Comparison of ENCODE assay signal across 8 cellular contexts in genomic region chr1:31931241-31932225, GRCh38. TPM values are rescaled to one million over a fixed set of nuclear protein-coding genes. Genes with fewer than 3 reads are reported as not detected.
DNase-seq lines count a peak whose midpoint lies in the region; ATAC-seq and TF ChIP-seq lines count a peak whose summit lies in the region.

No MANE protein-coding gene starts in this region.

- no peaks in the 10 kb centered on the region for H3K9me3 ChIP-seq in T-helper 17 cell (ENCODE audit: control insufficient read depth, low read length, poor library complexity, severe bottlenecking)

- peaks cover 9 to 19% of the 10 kb centered on the region in 2 donors for H3K36me3 Mint-ChIP-seq in activated T-cell treated with anti-CD3 and anti-CD28 coated beads, Interleukin-2, amount 50 U/mL, for 72 hours (ENCODE audit: insufficient read depth in 2 of 2)
- H3K36me3 Mint-ChIP-seq in T-helper 17 cell (ENCODE audit: low read depth): peaks cover 4% of the 10 kb centered on the region
- H3K36me3 Mint-ChIP-seq in stimulated activated memory B cell treated with anti-CD40 and anti-IgM and Interleukin-4, amounts not matched to agents 10 μg/mL and 1 μg/mL and 100 μg/mL, for 72 hours: peaks cover 9% of the 10 kb centered on the region

- H3K4me1 Mint-ChIP-seq in activated T-cell treated with anti-CD3 and anti-CD28 coated beads, Interleukin-2, amount 50 U/mL, for 72 hours (ENCODE audit: low read depth): peaks cover 99% of the 10 kb centered on the region
- peaks cover 74% of the 10 kb centered on the region for H3K4me1 Mint-ChIP-seq in T-helper 17 cell
- peaks cover 88% of the 10 kb centered on the region for H3K4me1 Mint-ChIP-seq in stimulated activated memory B cell treated with anti-CD40 and anti-IgM and Interleukin-4, amounts not matched to agents 10 μg/mL and 1 μg/mL and 100 μg/mL, for 72 hours

- peak overlapping the region; percentile 92 for H3K27ac Mint-ChIP-seq in activated T-cell treated with anti-CD3 and anti-CD28 coated beads, Interleukin-2, amount 50 U/mL, for 72 hours
- H3K27ac Mint-ChIP-seq in T-helper 17 cell: peak overlapping the region; percentile 99
- H3K27ac Mint-ChIP-seq in stimulated activated memory B cell treated with anti-CD40 and anti-IgM and Interleukin-4, amounts not matched to agents 10 μg/mL and 1 μg/mL and 100 μg/mL, for 72 hours: peak overlapping the region; percentile 92

- TF ChIP-seq CTCF in fibroblast of pulmonary artery (IDR thresholded peaks at IDR 0.05; ENCODE audit: low read length, missing control alignments): no peak

- no peaks in the 10 kb centered on the region for H3K9me3 Mint-ChIP-seq in activated T-cell treated with anti-CD3 and anti-CD28 coated beads, Interleukin-2, amount 50 U/mL, for 72 hours
- H3K9me3 Mint-ChIP-seq in stimulated activated memory B cell treated with anti-CD40 and anti-IgM and Interleukin-4, amounts not matched to agents 10 μg/mL and 1 μg/mL and 100 μg/mL, for 72 hours: no peaks in the 10 kb centered on the region

- ATAC-seq in activated T-cell treated with anti-CD3 and anti-CD28 coated beads, Interleukin-2, amount 50 U/mL, for 72 hours (replicated peaks in 1 of 2): peak in 1 of 2 donors; percentile 7
- ATAC-seq in T-helper 17 cell: no peak
- ATAC-seq in stimulated activated memory B cell treated with anti-CD40 and anti-IgM and Interleukin-4, amounts not matched to agents 10 μg/mL and 1 μg/mL and 100 μg/mL, for 72 hours: no peak
- no peak for ATAC-seq in HG02610 (IDR thresholded peaks at IDR 0.05; ENCODE audit: unreplicated experiment)

- H3K27me3 Mint-ChIP-seq in activated T-cell treated with anti-CD3 and anti-CD28 coated beads, Interleukin-2, amount 50 U/mL, for 72 hours (ENCODE audit: low read depth): no peaks in the 10 kb centered on the region
- no peaks in the 10 kb centered on the region for H3K27me3 Mint-ChIP-seq in T-helper 17 cell
- H3K27me3 Mint-ChIP-seq in stimulated activated memory B cell treated with anti-CD40 and anti-IgM and Interleukin-4, amounts not matched to agents 10 μg/mL and 1 μg/mL and 100 μg/mL, for 72 hours: no peaks in the 10 kb centered on the region

- no peak for DNase-seq in activated T-cell treated with anti-CD3 and anti-CD28 coated beads, Interleukin-2, amount 50 U/mL, for 72 hours
- DNase-seq in activated T-cell treated with anti-CD3 and anti-CD28 coated beads, Interleukin-2, amount 50 U/mL, for 48 hours: no peak
- DNase-seq in T-helper 17 cell (no peak), fibroblast of pulmonary artery (ENCODE audit: low read depth) (peak; percentile 64), inferior parietal cortex (ENCODE audit: extremely low spot score) (no peak), DMS79 (lab: John Stamatoyannopoulos, UW) (no peak)

- H3K4me3 ChIP-seq in fibroblast of pulmonary artery (replicated peaks; ENCODE audit: low read depth, low read length): peak overlapping the region; percentile 27

- peak overlapping the region; percentile 88 to 96 for H3K4me3 Mint-ChIP-seq in activated T-cell treated with anti-CD3 and anti-CD28 coated beads, Interleukin-2, amount 50 U/mL, for 72 hours
- H3K4me3 Mint-ChIP-seq in T-helper 17 cell: peak overlapping the region; percentile 88
- H3K4me3 Mint-ChIP-seq in stimulated activated memory B cell treated with anti-CD40 and anti-IgM and Interleukin-4, amounts not matched to agents 10 μg/mL and 1 μg/mL and 100 μg/mL, for 72 hours: peak overlapping the region; percentile 70

RNA-seq across cellular contexts. Expression of gene PTP4A2, which starts 6.6 kb away (rescaled TPM):
- total RNA-seq in activated T-cell treated with anti-CD3 and anti-CD28 coated beads, Interleukin-2, amount 50 U/mL, for 72 hours: 100 to 1,000 TPM; 437 to 541 TPM
- total RNA-seq in T-helper 17 cell: 100 to 1,000 TPM; 269 to 384 TPM
